ENCODE assay signal across 14 cellular contexts in genomic region chr2:73998451-73998850, GRCh38. TPM values are rescaled to one million over a fixed set of nuclear protein-coding genes. Genes with fewer than 3 reads are reported as not detected.
DNase-seq lines count a peak whose midpoint lies in the region; ATAC-seq, FAIRE-seq and TF ChIP-seq lines count a peak whose summit lies in the region.
"Had no signal": no experiment of that assay in that cellular context is flagged by ENCODE, and none has a peak within 500 bp of the region (broad histone marks: within the 10 kb centered on the region; RNA-seq: fewer than 3 reads in every experiment).

No MANE protein-coding gene starts in this region.

- H3K79me2 ChIP-seq in GM12878 (ENCODE audit: control insufficient read depth, insufficient read depth, low read length) (peaks cover 97% of the 10 kb centered on the region), GM23338 (replicated peaks; ENCODE audit: insufficient read depth) (peaks cover 72% of the 10 kb centered on the region)

- WGBS in GM12878 (ENCODE audit: insufficient coverage, insufficient replicate concordance, low lambda C conversion rate, missing lambda C conversion rate) = 78% methylated on average over 8 of the region's 8 CpGs

- H3K9me3 ChIP-seq in GM12878 (replicated peaks; ENCODE audit: control insufficient read depth, insufficient read depth, low read length) = no peaks in the 10 kb centered on the region
- H3K9me3 ChIP-seq: esophagus squamous epithelium, left ventricle myocardium inferior had no signal

- H3K4me3 Mint-ChIP-seq in activated CD4-positive, alpha-beta T cell treated with anti-CD3 and anti-CD28 coated beads for 36 hours = no peak overlapping the region
- no peak overlapping the region; the same call in 2 of the 3 replicates for H3K4me3 Mint-ChIP-seq in GM23338
- H3K4me3 Mint-ChIP-seq: activated B cell treated with CpG ODN at 0.5 μM for 24 hours had no signal

- H3K27ac Mint-ChIP-seq in activated CD4-positive, alpha-beta T cell treated with anti-CD3 and anti-CD28 coated beads for 36 hours = peak overlapping the region; percentile 58
- H3K27ac Mint-ChIP-seq in GM23338 = no peak overlapping the region
- H3K27ac Mint-ChIP-seq: activated B cell treated with CpG ODN at 0.5 μM for 24 hours had no signal

- H3K4me1 Mint-ChIP-seq in activated CD4-positive, alpha-beta T cell treated with anti-CD3 and anti-CD28 coated beads for 36 hours = peaks cover 82% of the 10 kb centered on the region
- H3K4me1 Mint-ChIP-seq in GM23338 = peaks cover 64% of the 10 kb centered on the region

- H3K4me1 ChIP-seq in GM12878 (ENCODE audit: control insufficient read depth, insufficient read depth, low read length) = peaks cover 34% of the 10 kb centered on the region
- H3K4me1 ChIP-seq in GM23338 (ENCODE audit: insufficient read depth) = peaks cover 40% of the 10 kb centered on the region

- no peaks in the 10 kb centered on the region for H3K9me3 Mint-ChIP-seq in activated CD4-positive, alpha-beta T cell treated with anti-CD3 and anti-CD28 coated beads for 36 hours (ENCODE audit: low read depth)
- H3K9me3 Mint-ChIP-seq in GM23338 = no peaks in the 10 kb centered on the region
- H3K9me3 Mint-ChIP-seq: activated B cell treated with CpG ODN at 0.5 μM for 24 hours had no signal

- no peak for TF ChIP-seq POLR2A in GM12878 (IDR thresholded peaks at IDR 0.05; ENCODE audit: low read depth, low read length)
- no peak for TF ChIP-seq POLR2A in GM18505 (IDR thresholded peaks at IDR 0.05; ENCODE audit: borderline replicate concordance, extremely low read depth, insufficient read depth, insufficient read length)

- H2AFZ ChIP-seq in GM12878 (ENCODE audit: control insufficient read depth, low read depth, low read length) = no peak overlapping the region
- no peak overlapping the region for H2AFZ ChIP-seq in GM23338

- peak overlapping the region; percentile 27; the same call in 1 of the 2 replicates for H3K4me2 ChIP-seq in GM12878 (ENCODE audit: control insufficient read depth, insufficient read depth)
- no peak overlapping the region for H3K4me2 ChIP-seq in GM23338

- no peak for TF ChIP-seq RAD21 in GM12878 (IDR thresholded peaks at IDR 0.05; ENCODE audit: insufficient read depth, low read depth, low read length)

- RAD21 ChIA-PET in GM12878 (lab: Charles Lee; ENCODE audit: unreplicated experiment) = interaction anchor here (1.6 kb wide), 1 partner anchor 11 kb away, joined by 5 read pairs; no protein-coding TSS in a partner anchor

- H3K4me3 ChIP-seq in GM12878 (no peak overlapping the region; the same call in 1 of the 2 replicates), GM23338 (no peak overlapping the region)
- H3K4me3 ChIP-seq: esophagus squamous epithelium, left ventricle myocardium inferior had no signal

- peaks cover 13 to 16% of the 10 kb centered on the region in 2 experiments; a peak in 3 of 4 replicates for H3K36me3 ChIP-seq in GM12878 (ENCODE audit: control insufficient read depth in 2 of 2, insufficient read depth in 2 of 2, low read length in 1 of 2)
- no peaks in the 10 kb centered on the region for H3K36me3 ChIP-seq in GM23338 (ENCODE audit: insufficient read depth)
- H3K36me3 ChIP-seq: esophagus squamous epithelium, left ventricle myocardium inferior had no signal

- H3K27me3 ChIP-seq in GM12878 (replicated peaks in 1 of 2; ENCODE audit: control insufficient read depth in 2 of 2, insufficient read depth in 2 of 2, low read length in 1 of 2) (no peaks in the 10 kb centered on the region), GM23338 (ENCODE audit: insufficient read depth) (no peaks in the 10 kb centered on the region)
- H3K27me3 ChIP-seq: esophagus squamous epithelium had no signal

- in situ Hi-C loops in GM12878 (cut with MboI) (no loop called here), G401 (cut with HindIII; ENCODE audit: low sequenced_read_pairs) (no loop called here)

- no peak overlapping the region for H3K9ac ChIP-seq in GM12878 (ENCODE audit: control insufficient read depth, insufficient read depth, low read length)

- TF ChIP-seq EP300 in GM12878 (IDR thresholded peaks at IDR 0.05; ENCODE audit: borderline replicate concordance in 1 of 2, control insufficient read depth in 1 of 2, low read depth in 2 of 2, low read length in 2 of 2) = no peak

- peaks cover 10% of the 10 kb centered on the region for H3K36me3 Mint-ChIP-seq in activated CD4-positive, alpha-beta T cell treated with anti-CD3 and anti-CD28 coated beads for 36 hours (ENCODE audit: low read depth)
- no peaks in the 10 kb centered on the region for H3K36me3 Mint-ChIP-seq in GM23338 (ENCODE audit: low read depth)

- peak; percentile 55 for DNase-seq in activated CD4-positive, alpha-beta T cell treated with anti-CD3 and anti-CD28 coated beads for 36 hours
- DNase-seq in activated CD4-positive, alpha-beta T cell treated with anti-CD3 and anti-CD28 coated beads for 1 hour = no peak
- peak; percentile 57 for DNase-seq in T follicular helper cell (ENCODE audit: low read depth)
- DNase-seq in GM12878 (ENCODE audit: low read depth, low spot score) = no peak
- DNase-seq in occipital lobe (lab: John Stamatoyannopoulos, UW) = peak; percentile 69
- DNase-seq in GM23338 (ENCODE audit: low spot score) = no peak
- DNase-seq in G401 (ENCODE audit: low spot score) = no peak
- DNase-seq: activated B cell treated with CpG ODN at 0.5 μM for 24 hours, esophagus squamous epithelium, hippocampal formation, left ventricle myocardium inferior, NCI-H2029 had no signal

- SMC1A ChIA-PET in GM12878 (lab: Charles Lee; ENCODE audit: uncharacterized antibody, unreplicated experiment) = interaction anchor here (3.0 kb wide), 1 partner anchor 11 kb away, joined by 14 read pairs; no protein-coding TSS in a partner anchor

- intact Hi-C loops in activated CD4-positive, alpha-beta T cell treated with anti-CD3 and anti-CD28 coated beads for 36 hours (cut with DNase I, micrococcal nuclease) = no loop called here
- intact Hi-C loops in GM12878 (cut with micrococcal nuclease; ENCODE audit: unreplicated experiment) = no loop called here

- H3K27me3 Mint-ChIP-seq in activated CD4-positive, alpha-beta T cell treated with anti-CD3 and anti-CD28 coated beads for 36 hours = no peaks in the 10 kb centered on the region
- peaks cover 17% of the 10 kb centered on the region for H3K27me3 Mint-ChIP-seq in GM23338 (ENCODE audit: insufficient read depth, low read depth, poor library complexity)
- H3K27me3 Mint-ChIP-seq: activated B cell treated with CpG ODN at 0.5 μM for 24 hours had no signal

- no peaks in the 10 kb centered on the region for H3F3A ChIP-seq in GM23338 (replicated peaks; ENCODE audit: low read depth)

- peaks cover 28% of the 10 kb centered on the region for H4K20me1 ChIP-seq in GM12878 (ENCODE audit: control insufficient read depth, insufficient read depth)
- peaks cover 33% of the 10 kb centered on the region for H4K20me1 ChIP-seq in GM23338 (replicated peaks; ENCODE audit: insufficient read depth)

- TF ChIP-seq CTCF in GM12878 (IDR thresholded peaks at IDR 0.05 in 2 of 3, conservative IDR thresholded peaks at IDR 0.05 in 1 of 3; ENCODE audit: control insufficient read depth in 2 of 3, extremely low read depth in 1 of 3, insufficient read depth in 1 of 3, low read depth in 3 of 3, low read length in 3 of 3) = no peak
- TF ChIP-seq CTCF in GM23338 (conservative IDR thresholded peaks at IDR 0.05; ENCODE audit: low read depth in 2 of 2) = no peak

- H3K27ac ChIP-seq in GM12878 (ENCODE audit: control insufficient read depth, insufficient read depth) (no peak overlapping the region), GM23338 (ENCODE audit: low read depth) (no peak overlapping the region)
- H3K27ac ChIP-seq: esophagus squamous epithelium, left ventricle myocardium inferior had no signal

- H3K9me2 ChIP-seq in GM23338 (ENCODE audit: insufficient read depth) = no peaks in the 10 kb centered on the region

- BruUV-seq in GM12878 (replicated peaks; lab: Mats Ljungman, UMichigan) = no TSS peak

- POLR2A ChIA-PET in activated CD4-positive, alpha-beta T cell treated with anti-CD3 and anti-CD28 coated beads for 36 hours (lab: Charles Lee) = no interaction called here
- POLR2A ChIA-PET in GM12878 (lab: Charles Lee) = interaction anchor here (1.1 kb wide), 1 partner anchor 82 kb away, joined by 3 read pairs; no protein-coding TSS in a partner anchor

- no peak for FAIRE-seq in GM12878 (lab: Jason Lieb, UNC)

- CTCF ChIA-PET in activated CD4-positive, alpha-beta T cell treated with anti-CD3 and anti-CD28 coated beads for 36 hours (lab: Charles Lee) = no interaction called here
- CTCF ChIA-PET in GM12878 (lab: Yijun Ruan, JAX) = interaction anchor here (0.7 to 1.3 kb wide), 2 partner anchors 16 to 18 kb away, joined by 3 to 4 read pairs; no protein-coding TSS in a partner anchor

- peak; percentile 7 for ATAC-seq in activated CD4-positive, alpha-beta T cell treated with anti-CD3 and anti-CD28 coated beads for 36 hours
- no peak for ATAC-seq in GM12878
- no peak for ATAC-seq in GM18505 (IDR thresholded peaks at IDR 0.05; ENCODE audit: unreplicated experiment)
- no peak for ATAC-seq in GM23338
- ATAC-seq: SK-N-SH treated with all-trans-retinoic acid at 6 μM for 48 hours had no signal

TF ChIP-seq in GM12878, 131 proteins besides CTCF, POLR2A, EP300 and RAD21 (continues in another document):
- TF ChIP-seq WRNIP1 (IDR thresholded peaks at IDR 0.05; ENCODE audit: borderline replicate concordance, low read depth, low read length) = no peak

TF ChIP-seq in GM23338, 12 proteins besides CTCF, POLR2A, EP300 and RAD21 (continues in another document):
- TF ChIP-seq JUNB (IDR thresholded peaks at IDR 0.05; ENCODE audit: unreplicated experiment) = no peak

RNA-seq across cellular contexts. Expression of gene TET3, which starts 13.7 kb away (rescaled TPM):
- total RNA-seq in activated CD4-positive, alpha-beta T cell treated with anti-CD3 and anti-CD28 coated beads for 36 hours = 10 to 100 TPM; 15.0 to 17.3 TPM
- total RNA-seq in GM12878 (2013; cell fraction: nucleolus; rRNA removed) = 80.8 and 86.7 TPM in 2 replicates
- total RNA-seq in GM12878 (2014; rRNA removed) (8.2 and 8.6 TPM in 2 replicates), GM12878 (2014; rRNA removed; fragmentation: Illumina TruSeq; extraction: Trizol) (7.9 and 8.3 TPM in 2 replicates), GM12878 (2021) (23.8 and 25.9 TPM in 2 replicates), occipital lobe (20.9 TPM)
- polyA plus RNA-seq in GM12878 (2011; ENCODE audit: low read depth) = 6.2 TPM
- polyA plus RNA-seq in GM12878 (2011; rRNA removed) (10.0 and 11.2 TPM in 2 replicates), GM12878 (2014; fragmentation: Illumina TruSeq; extraction: Trizol) (10.0 and 11.3 TPM in 2 replicates), GM12878 (2014; fragmentation: Nextera tagmentation; extraction: Ambion mirVana) (under 1 TPM; 0.77 to 0.84 TPM), GM12878 (2014; rRNA removed) (10.5 and 10.6 TPM in 2 replicates), GM12878 (2016; fragmentation: Nextera tagmentation; extraction: Ambion mirVana) (1 to 10 TPM; 2.1 to 2.7 TPM), GM23338 (2016; fragmentation: Nextera tagmentation; extraction: Ambion mirVana) (3.6 and 3.8 TPM in 2 replicates)
- 7.3 and 8.3 TPM in 2 replicates for polyA plus RNA-seq in GM12878 (2011; cell fraction: cytosol; rRNA removed)
- polyA plus RNA-seq in GM12878 (2011; cell fraction: nucleus; rRNA removed) = 27.5 and 29.7 TPM in 2 replicates
- 11.7 and 11.9 TPM in 2 replicates for polyA plus RNA-seq in GM12878 (2012)
- polyA minus RNA-seq in GM12878 (2011; rRNA and poly(A)+ RNA removed) = 14.6 and 21.8 TPM in 2 replicates
- polyA minus RNA-seq in GM12878 (2011; cell fraction: cytosol; rRNA and poly(A)+ RNA removed) = 10.1 and 12.2 TPM in 2 replicates
- 15.4 and 28.9 TPM in 2 replicates for polyA minus RNA-seq in GM12878 (2011; cell fraction: nucleus; rRNA and poly(A)+ RNA removed)
- 18.3 and 19.9 TPM in 2 replicates for total RNA-seq in GM23338 (2014; rRNA removed; shearing (Covaris generic))
- 2.0 and 3.7 TPM in 2 replicates for total RNA-seq in G401 (2014; rRNA removed; shearing (Covaris generic))

Comparison
In these comparisons a context has a peak if more than half of its experiments do, and no peak if none do; other contexts are left out.
1. DNase-seq: peak in activated CD4-positive, alpha-beta T cell treated with anti-CD3 and anti-CD28 coated beads for 36 hours (single experiment), T follicular helper cell (single experiment) and occipital lobe (single experiment); none in activated CD4-positive, alpha-beta T cell treated with anti-CD3 and anti-CD28 coated beads for 1 hour (single experiment), GM12878 (single experiment), GM23338 (single experiment) and G401 (single experiment).